In the genomic region with DNA sequence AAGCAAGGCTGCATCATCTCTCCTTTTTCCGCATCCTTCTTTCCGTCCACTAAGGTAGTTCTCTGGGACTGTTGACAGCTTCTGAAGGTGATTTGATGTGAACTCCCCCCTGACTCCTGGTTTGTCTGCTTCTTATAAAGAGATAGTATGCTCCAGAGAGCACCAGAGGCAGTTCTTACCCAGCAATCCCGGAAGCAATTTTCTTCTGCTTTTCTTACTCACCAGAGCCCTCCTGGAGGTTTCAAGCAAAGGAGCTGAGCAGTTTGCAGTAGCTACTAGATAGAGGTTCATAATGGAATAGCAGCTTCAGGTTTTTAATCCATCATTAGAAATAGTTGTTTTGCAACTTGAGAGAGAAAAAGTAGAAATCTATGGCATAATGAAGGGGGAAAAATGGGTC, we compare ENCODE assay signal across 1 cellular context.
TF ChIP-seq lines count a peak whose summit lies in the region.

No MANE protein-coding gene starts in this region.

TF ChIP-seq in IMR-90, 13 proteins besides CTCF, POLR2A, EP300 and RAD21 (continued from another document):
- TF ChIP-seq MXI1 (IDR thresholded peaks at IDR 0.05; ENCODE audit: borderline replicate concordance, low read depth, low read length): no peak
- no peak for TF ChIP-seq MAFK (IDR thresholded peaks at IDR 0.05; ENCODE audit: low read depth, low read length)
- no peak for TF ChIP-seq SMC3 (IDR thresholded peaks at IDR 0.05; ENCODE audit: low read depth, low read length)
- TF ChIP-seq RCOR1 (IDR thresholded peaks at IDR 0.05; ENCODE audit: insufficient replicate concordance, low read length): no peak
- TF ChIP-seq NFE2L2 (IDR thresholded peaks at IDR 0.05; ENCODE audit: low read depth, low read length): no peak
- TF ChIP-seq BHLHE40 (IDR thresholded peaks at IDR 0.05; ENCODE audit: low read depth, low read length): no peak
- no peak for TF ChIP-seq MAZ (IDR thresholded peaks at IDR 0.05; ENCODE audit: borderline replicate concordance, low read depth, low read length)
TF ChIP-seq in IMR-90: peak in this region for 0.
